In the genomic region with DNA sequence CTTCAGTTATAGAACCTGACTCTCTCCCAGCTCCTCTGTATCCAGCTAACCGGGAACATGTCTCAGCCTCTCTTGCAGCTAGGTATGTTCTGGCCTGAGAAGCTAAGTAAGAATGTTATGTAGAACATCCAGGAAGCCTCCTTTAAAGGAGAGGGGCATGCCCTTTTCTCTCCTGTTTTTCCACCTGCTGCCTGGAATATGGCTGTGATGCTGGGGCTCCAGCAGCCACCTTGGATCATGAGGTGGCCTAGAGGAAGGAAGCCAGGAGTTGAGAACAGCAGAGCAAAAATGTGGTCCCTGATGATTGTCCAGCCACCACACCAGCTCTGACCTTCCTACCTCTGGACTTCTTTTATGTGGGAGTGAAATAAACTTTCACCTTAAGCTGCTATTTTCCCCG, we compare ENCODE assay signal across 29 cellular contexts.
"Had no signal": no experiment of that assay in that cellular context is flagged by ENCODE, and none has a peak within 500 bp of the region (broad histone marks: within the 10 kb centered on the region; RNA-seq: fewer than 3 reads in every experiment).

No MANE protein-coding gene starts in this region.

- FAIRE-seq: endometrium, endothelial cell of umbilical vein had no signal

- H3K36me3 ChIP-seq: ascending aorta, breast epithelium, cardiac muscle cell, colonic mucosa, esophagus squamous epithelium, heart right ventricle had no signal

- H3K4me1 ChIP-seq: ascending aorta, breast epithelium, colonic mucosa, gastroesophageal sphincter, heart right ventricle had no signal

- H3K27me3 ChIP-seq: ascending aorta, breast epithelium, cardiac muscle cell, colonic mucosa had no signal

- DNase-seq: activated CD4-positive, alpha-beta memory T cell treated with anti-CD3 and anti-CD28 coated beads, Interleukin-2, amount 10 ng/mL, durations not matched to agents 7 days and 5 days; activated CD4-positive, alpha-beta T cell treated with anti-CD3 and anti-CD28 coated beads for 4 hours; activated CD4-positive, alpha-beta T cell treated with anti-CD3 and anti-CD28 coated beads, Interleukin-2, amount 10 ng/mL, durations not matched to agents 7 days and 5 days; activated CD4-positive, alpha-beta T cell treated with anti-CD3 and anti-CD28 coated beads, Interleukin-2, amount 50 U/mL, for 4 hours; activated CD4-positive, CD25-positive, alpha-beta regulatory T cell; activated CD4-positive, CD25-positive, alpha-beta regulatory T cell treated with anti-CD3 and anti-CD28 coated beads, Interleukin-2, amount 50 U/mL, for 72 hours; activated CD8-positive, alpha-beta memory T cell treated with anti-CD3 and anti-CD28 coated beads, Interleukin-2, amount 50 U/mL, for 48 hours; activated gamma-delta T cell; activated naive CD4-positive, alpha-beta T cell; activated naive CD4-positive, alpha-beta T cell treated with anti-CD3 and anti-CD28 coated beads, Interleukin-2, amount 10 ng/mL, durations not matched to agents 7 days and 5 days; activated naive CD8-positive, alpha-beta T cell treated with anti-CD3 and anti-CD28 coated beads, Interleukin-2, amount 10 ng/mL, durations not matched to agents 7 days and 5 days; activated T-cell treated with anti-CD3 and anti-CD28 coated beads for 4 hours; activated T-cell treated with anti-CD3 and anti-CD28 coated beads, Interleukin-2, amount 50 U/mL, for 24 hours; activated T-cell treated with anti-CD3 and anti-CD28 coated beads, Interleukin-2, amount 50 U/mL, for 72 hours; central memory CD4-positive, alpha-beta T cell; cerebellar nuclear complex; colonic mucosa; effector CD8-positive, alpha-beta T cell; esophagus squamous epithelium; foreskin melanocyte; heart right ventricle; T-helper 2 cell had no signal

- H3K4me3 ChIP-seq: ascending aorta, breast epithelium, cardiac muscle cell, colonic mucosa, esophagus squamous epithelium, gastroesophageal sphincter, heart right ventricle had no signal

- ATAC-seq: activated naive CD4-positive, alpha-beta T cell treated with anti-CD3 and anti-CD28 coated beads, Interleukin-2, amount 50 U/mL, for 72 hours; activated T-cell treated with anti-CD3 and anti-CD28 coated beads, Interleukin-2, amount 50 U/mL, for 72 hours; gastroesophageal sphincter; heart right ventricle had no signal

- H3K9me3 ChIP-seq: ascending aorta, breast epithelium, colonic mucosa, esophagus squamous epithelium, heart right ventricle had no signal

- H3K27ac ChIP-seq: ascending aorta, breast epithelium, cardiac muscle cell, colonic mucosa, gastroesophageal sphincter, heart right ventricle had no signal
